In the genomic region with DNA sequence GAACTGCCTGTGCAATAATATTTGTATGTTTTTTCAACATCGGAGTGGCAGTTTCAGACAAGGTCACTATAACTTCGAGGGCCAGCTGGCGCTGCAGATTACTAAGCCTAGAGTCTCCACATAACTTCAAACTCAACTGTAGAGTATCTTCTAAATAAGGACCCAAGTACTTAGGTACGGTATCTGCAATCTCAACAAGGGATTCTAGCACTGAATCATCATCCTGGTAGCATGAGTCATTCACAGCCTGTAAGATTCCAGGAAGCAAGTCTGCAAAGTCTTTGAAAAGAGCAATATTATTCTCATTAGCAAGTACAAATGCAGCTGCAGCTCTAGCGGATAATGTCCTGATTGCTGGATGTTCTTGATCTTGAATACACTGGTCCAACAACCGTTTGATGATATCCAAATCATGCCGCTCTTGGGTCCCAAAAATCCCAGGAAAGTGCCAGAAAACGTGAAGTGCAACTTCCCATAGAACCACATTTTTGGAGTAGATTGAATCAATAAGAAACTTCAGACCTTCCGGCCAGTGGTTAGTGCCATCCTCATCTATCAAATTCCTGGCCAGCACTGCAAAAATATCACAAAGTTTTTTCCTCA, we compare ENCODE assay signal across 8 cellular contexts. TPM values are rescaled to one million over a fixed set of nuclear protein-coding genes. Genes with fewer than 3 reads are reported as not detected.
A peak's percentile ranks its signal among the peaks of the same experiment; 100 is the strongest.
DNase-seq lines count a peak whose midpoint lies in the region; ATAC-seq, FAIRE-seq and TF ChIP-seq lines count a peak whose summit lies in the region.

No MANE protein-coding gene starts in this region.

- no peak for ATAC-seq in HG03571 (IDR thresholded peaks at IDR 0.05; ENCODE audit: unreplicated experiment)

- peaks cover 29% of the 10 kb centered on the region for H3K4me1 Mint-ChIP-seq in astrocyte (ENCODE audit: low read depth, unreplicated experiment)
- peaks cover 54% of the 10 kb centered on the region for H3K4me1 Mint-ChIP-seq in stimulated activated naive CD8-positive, alpha-beta T cell treated with anti-CD3 and anti-CD28 coated beads, Interleukin-15, Interleukin-2, amounts not matched to agents 100 ng/mL and 50 ng/mL, for 24 hours (ENCODE audit: low read depth)

- H2AFZ ChIP-seq in KMS-11 (ENCODE audit: low read depth): peak overlapping the region; percentile 86
- H2AFZ ChIP-seq in astrocyte (ENCODE audit: low read depth, low read length): peak overlapping the region; percentile 86

- H3K27ac Mint-ChIP-seq in astrocyte (ENCODE audit: unreplicated experiment): peak overlapping the region; percentile 99
- peak overlapping the region; percentile 92 for H3K27ac Mint-ChIP-seq in stimulated activated naive CD8-positive, alpha-beta T cell treated with anti-CD3 and anti-CD28 coated beads, Interleukin-15, Interleukin-2, amounts not matched to agents 100 ng/mL and 50 ng/mL, for 24 hours

- H3K27me3 Mint-ChIP-seq in astrocyte (ENCODE audit: low read depth, unreplicated experiment): no peaks in the 10 kb centered on the region
- no peaks in the 10 kb centered on the region for H3K27me3 Mint-ChIP-seq in stimulated activated naive CD8-positive, alpha-beta T cell treated with anti-CD3 and anti-CD28 coated beads, Interleukin-15, Interleukin-2, amounts not matched to agents 100 ng/mL and 50 ng/mL, for 24 hours

- H3K9me3 Mint-ChIP-seq in astrocyte (ENCODE audit: unreplicated experiment): no peaks in the 10 kb centered on the region
- H3K9me3 Mint-ChIP-seq in stimulated activated naive CD8-positive, alpha-beta T cell treated with anti-CD3 and anti-CD28 coated beads, Interleukin-15, Interleukin-2, amounts not matched to agents 100 ng/mL and 50 ng/mL, for 24 hours: peaks cover 8% of the 10 kb centered on the region

- H3K9me3 ChIP-seq in astrocyte (ENCODE audit: insufficient read depth, low read depth, low read length): no peaks in the 10 kb centered on the region

- H4K20me1 ChIP-seq in KMS-11 (ENCODE audit: insufficient read depth): no peaks in the 10 kb centered on the region
- peaks cover 29% of the 10 kb centered on the region for H4K20me1 ChIP-seq in astrocyte (ENCODE audit: insufficient read depth, low read length)

- no peak for TF ChIP-seq CTCF in C4-2B (conservative IDR thresholded peaks at IDR 0.05)
- TF ChIP-seq CTCF in KMS-11 (conservative IDR thresholded peaks at IDR 0.05; ENCODE audit: low read depth, low read length): no peak
- no peak for TF ChIP-seq CTCF in astrocyte (IDR thresholded peaks at IDR 0.05; ENCODE audit: insufficient read depth, low read depth, low read length)

- H3K79me2 ChIP-seq in KMS-11 (ENCODE audit: insufficient read depth, low read depth) (peaks cover 48% of the 10 kb centered on the region), astrocyte (ENCODE audit: insufficient read depth, low read length) (peaks cover 47% of the 10 kb centered on the region)

- peak overlapping the region; percentile 75 for H3K9ac ChIP-seq in KMS-11
- H3K9ac ChIP-seq in astrocyte (ENCODE audit: low read length): peak overlapping the region; percentile 88

- H3K36me3 ChIP-seq in KMS-11 (ENCODE audit: insufficient read depth) (no peaks in the 10 kb centered on the region), astrocyte (ENCODE audit: insufficient read depth, low read length) (peaks cover 9% of the 10 kb centered on the region)

- H3K4me3 ChIP-seq in KMS-11 (IDR thresholded peaks at IDR 0.05; ENCODE audit: insufficient read depth, low read depth, low read length): no peak overlapping the region
- peak overlapping the region; percentile 95 for H3K4me3 ChIP-seq in astrocyte (ENCODE audit: insufficient read depth, low read depth, low read length)

- H3K27me3 ChIP-seq in KMS-11 (ENCODE audit: insufficient read depth, low read depth) (no peaks in the 10 kb centered on the region), astrocyte (ENCODE audit: insufficient read depth, low read length) (no peaks in the 10 kb centered on the region)

- H3K27ac ChIP-seq in C4-2B (peak overlapping the region; percentile 70), KMS-11 (peak overlapping the region; percentile 70), astrocyte (ENCODE audit: low read depth, low read length) (peak overlapping the region; percentile 84)

- peak; percentile 98 for FAIRE-seq in astrocyte (lab: Jason Lieb, UNC)

- DNase-seq in astrocyte (ENCODE audit: low read depth) (peak; percentile 85), iris pigment epithelial cell (ENCODE audit: low read depth) (peak; percentile 93), DMS153 treated with DMSO at 0.1 percent for 48 hours (lab: John Stamatoyannopoulos, UW; ENCODE audit: unreplicated experiment) (no peak), SK-N-DZ (ENCODE audit: low spot score) (no peak)

- peaks cover 4% of the 10 kb centered on the region for H3K36me3 Mint-ChIP-seq in astrocyte (ENCODE audit: low read depth, unreplicated experiment)
- H3K36me3 Mint-ChIP-seq in stimulated activated naive CD8-positive, alpha-beta T cell treated with anti-CD3 and anti-CD28 coated beads, Interleukin-15, Interleukin-2, amounts not matched to agents 100 ng/mL and 50 ng/mL, for 24 hours (ENCODE audit: low read depth): peaks cover 47% of the 10 kb centered on the region

- peak overlapping the region; percentile 88 for H3K4me2 ChIP-seq in KMS-11
- H3K4me2 ChIP-seq in astrocyte (ENCODE audit: low read length): peak overlapping the region; percentile 86

- peak overlapping the region; percentile 97 for H3K4me3 Mint-ChIP-seq in astrocyte (ENCODE audit: unreplicated experiment)
- H3K4me3 Mint-ChIP-seq in stimulated activated naive CD8-positive, alpha-beta T cell treated with anti-CD3 and anti-CD28 coated beads, Interleukin-15, Interleukin-2, amounts not matched to agents 100 ng/mL and 50 ng/mL, for 24 hours: peak overlapping the region; percentile 97

- H3K4me1 ChIP-seq in KMS-11 (ENCODE audit: low read depth, poor library complexity, severe bottlenecking): peaks cover 35% of the 10 kb centered on the region
- peaks cover 11% of the 10 kb centered on the region for H3K4me1 ChIP-seq in astrocyte (ENCODE audit: insufficient read depth, low read length)

RNA-seq across cellular contexts. Expression of a gene that starts 0.7 kb away (rescaled TPM):
- total RNA-seq in astrocyte: 28.4 and 29.5 TPM in 2 replicates
- polyA plus RNA-seq in SK-N-DZ (2014; cell fraction: cytosol; rRNA removed): 22.8 and 23.3 TPM in 2 replicates
- polyA plus RNA-seq in SK-N-DZ (2014; cell fraction: nucleus; rRNA removed): 10.2 and 16.3 TPM in 2 replicates

Comparison
In these comparisons a context has a peak if more than half of its experiments do, and no peak if none do; other contexts are left out.
1. DNase-seq: peak in astrocyte (single experiment) and iris pigment epithelial cell (single experiment); none in DMS153 treated with DMSO at 0.1 percent for 48 hours (single experiment) and SK-N-DZ (single experiment).
2. Peak in every context shown above with its lines, with median percentiles within 50 percentile points of each other: H3K27ac ChIP-seq.